21 cellular contexts compared by ENCODE assay signal in the genomic region with DNA sequence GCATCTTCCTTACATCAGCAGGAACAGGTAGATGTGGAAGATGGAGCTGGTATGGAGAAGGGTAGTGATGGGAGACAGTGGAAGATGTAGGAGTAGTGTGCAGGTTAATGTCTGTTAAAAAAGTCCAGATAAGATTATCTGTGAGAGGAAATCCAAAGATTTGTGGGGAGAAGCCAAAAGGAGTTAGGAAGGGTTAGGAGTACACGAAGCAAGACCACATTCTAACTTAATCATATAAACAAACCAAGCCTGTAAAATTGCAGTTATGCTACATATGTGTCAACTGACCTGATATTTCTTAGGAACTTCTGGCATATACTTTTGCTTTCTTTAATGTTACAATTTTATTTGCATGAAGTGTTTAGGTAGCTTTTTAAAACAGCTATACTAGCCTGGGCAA.
DNase-seq lines count a peak whose midpoint lies in the region; ATAC-seq and TF ChIP-seq lines count a peak whose summit lies in the region.
"Had no signal": no experiment of that assay in that cellular context is flagged by ENCODE, and none has a peak within 500 bp of the region (broad histone marks: within the 10 kb centered on the region; RNA-seq: fewer than 3 reads in every experiment).

No MANE protein-coding gene starts in this region.

- no peaks in the 10 kb centered on the region for H3K27me3 ChIP-seq in adipocyte (replicated peaks; ENCODE audit: control insufficient read depth, insufficient read depth, low read length)
- H3K27me3 ChIP-seq in esophagus squamous epithelium, result no peaks in the 10 kb centered on the region
- H3K27me3 ChIP-seq in trophoblast cell (ENCODE audit: insufficient read depth, low read length), result no peaks in the 10 kb centered on the region
- no peaks in the 10 kb centered on the region for H3K27me3 ChIP-seq in transverse colon
- H3K27me3 ChIP-seq: neutrophil had no signal

- H2AFZ ChIP-seq in trophoblast cell (ENCODE audit: insufficient read depth, low read length, poor library complexity), result no peak overlapping the region

- no peak overlapping the region for H3K23ac ChIP-seq in trophoblast cell (ENCODE audit: low read length)

- 50 to 71% methylated on average over 1 of the region's 1 CpG for WGBS in esophagus squamous epithelium, 2 donors
- no CpG with 5 or more reads among the region's 1 CpG for WGBS in trophoblast cell (ENCODE audit: extremely low coverage, insufficient coverage, insufficient read length)
- 46 to 50% methylated on average over 1 of the region's 1 CpG for WGBS in transverse colon (ENCODE audit: low coverage in 1 of 2), 2 donors

- no peak overlapping the region for H2BK120ac ChIP-seq in trophoblast cell (ENCODE audit: insufficient read depth, low read length, poor library complexity)

- H3K4me2 ChIP-seq in trophoblast cell (ENCODE audit: low read length), result no peak overlapping the region

- H4K8ac ChIP-seq in trophoblast cell (ENCODE audit: low read depth, low read length), result no peak overlapping the region

- TF ChIP-seq CTCF in esophagus squamous epithelium (IDR thresholded peaks at IDR 0.05) (no peak), transverse colon (IDR thresholded peaks at IDR 0.05) (no peak), RWPE1 (conservative IDR thresholded peaks at IDR 0.05; ENCODE audit: low read depth) (no peak)

- no peak for TF ChIP-seq EP300 in transverse colon (IDR thresholded peaks at IDR 0.05; ENCODE audit: low read depth)

- H3K9ac ChIP-seq in adipocyte (ENCODE audit: low read length), result no peak overlapping the region
- H3K9ac ChIP-seq in trophoblast cell (ENCODE audit: low read length), result no peak overlapping the region

- in situ Hi-C loops in transverse colon (cut with MboI; ENCODE audit: low pct_ligation_motif_present in 1 of 4, low pct_unique_long_range_greater_than_20kb in 1 of 4, low sequenced_read_pairs in 3 of 4), result no loop called here

- H3K79me2 ChIP-seq in trophoblast cell (ENCODE audit: control insufficient read depth, insufficient read depth, low read length, poor library complexity), result peaks cover 24% of the 10 kb centered on the region

- H2BK5ac ChIP-seq in trophoblast cell (ENCODE audit: low read depth, low read length, poor library complexity), result no peak overlapping the region

- DNase-seq in adipocyte (ENCODE audit: low read depth) (peak; percentile 17), esophagus squamous epithelium (lab: John Stamatoyannopoulos, UW) (no peak), trophoblast cell (no peak), transverse colon (no peak), RWPE1 (ENCODE audit: low spot score) (no peak), SW 1271 (lab: John Stamatoyannopoulos, UW) (no peak)
- no peak for DNase-seq in stimulated activated CD4-positive, alpha-beta T cell treated with anti-CD3 and anti-CD28 coated beads, Interleukin-12 subunit alpha, Interleukin-12 subunit beta, amount 100 ng/mL, for 4 hours
- DNase-seq: activated CD4-positive, alpha-beta T cell treated with anti-CD3 and anti-CD28 coated beads, Interleukin-2, amount 50 U/mL, for 4 hours; activated CD4-positive, CD25-positive, alpha-beta regulatory T cell; effector memory CD8-positive, alpha-beta T cell; islet precursor cell; lower lobe of right lung; NCI-H1105; NCI-H2029; NCI-H69; stimulated activated CD4-positive, alpha-beta T cell treated with anti-CD3 and anti-CD28 coated beads, Interleukin-2, amount 100 ng/mL, for 24 hours; T1000 had no signal

- POLR2A ChIA-PET in RWPE1 (lab: Yijun Ruan, JAX; ENCODE audit: low non-redundant PET), result no interaction called here

- no peak overlapping the region for H2BK12ac ChIP-seq in trophoblast cell (ENCODE audit: low read length)

- H3K36me3 ChIP-seq in adipocyte (ENCODE audit: control insufficient read depth, insufficient read depth, low read length, severe bottlenecking), result peaks cover 54% of the 10 kb centered on the region
- peaks cover 0 to 41% (median 0%) of the 10 kb centered on the region in 3 donors for H3K36me3 ChIP-seq in esophagus squamous epithelium
- peaks cover 6 to 23% of the 10 kb centered on the region in 2 experiments for H3K36me3 ChIP-seq in trophoblast cell (ENCODE audit: control insufficient read depth in 1 of 2, insufficient read depth in 2 of 2, low read length in 2 of 2)
- H3K36me3 ChIP-seq in transverse colon, result no peaks in the 10 kb centered on the region
- H3K36me3 ChIP-seq: lower lobe of right lung, neutrophil had no signal

- H3K18ac ChIP-seq in trophoblast cell (ENCODE audit: low read length), result no peak overlapping the region

- intact Hi-C loops in esophagus squamous epithelium (cut with DNase I), result loop anchor here (10.0 kb wide), 1 partner anchor 85 kb away; no protein-coding TSS in a partner anchor
- intact Hi-C loops in transverse colon (cut with DNase I; ENCODE audit: low total_unique reads), result loop anchor here (10.0 kb wide), 1 partner anchor 75 kb away; no protein-coding TSS in a partner anchor

- no peak overlapping the region for H3K14ac ChIP-seq in trophoblast cell (ENCODE audit: low read length)

- no peak overlapping the region for H3K4ac ChIP-seq in trophoblast cell (ENCODE audit: low read depth, low read length)

- peaks cover 81% of the 10 kb centered on the region for H3K4me1 ChIP-seq in adipocyte (ENCODE audit: control insufficient read depth, insufficient read depth, low read length)
- H3K4me1 ChIP-seq in esophagus squamous epithelium, result peaks cover 18 to 77% (median 42%) of the 10 kb centered on the region in 3 donors
- peaks cover 47 to 59% of the 10 kb centered on the region in 2 experiments for H3K4me1 ChIP-seq in trophoblast cell (ENCODE audit: control insufficient read depth in 1 of 2, insufficient read depth in 2 of 2, low read length in 2 of 2)
- H3K4me1 ChIP-seq in transverse colon, result peaks cover 13 to 48% (median 23%) of the 10 kb centered on the region in 4 donors

- no peak overlapping the region for H3K4me3 ChIP-seq in adipocyte (ENCODE audit: low read length)
- H3K4me3 ChIP-seq in esophagus squamous epithelium, result no peak overlapping the region
- no peak overlapping the region for H3K4me3 ChIP-seq in trophoblast cell (ENCODE audit: low read depth, low read length)
- H3K4me3 ChIP-seq in transverse colon, result no peak overlapping the region
- H3K4me3 ChIP-seq: lower lobe of right lung, skin epidermis had no signal

- TF ChIP-seq POLR2A in esophagus squamous epithelium (IDR thresholded peaks at IDR 0.05) (no peak), transverse colon (IDR thresholded peaks at IDR 0.05) (no peak)

- peaks cover 63% of the 10 kb centered on the region for H3K79me1 ChIP-seq in trophoblast cell (ENCODE audit: low read length)

- H2AK5ac ChIP-seq in trophoblast cell (ENCODE audit: low read length), result no peak overlapping the region

- ATAC-seq in HG03196 (IDR thresholded peaks at IDR 0.05; ENCODE audit: unreplicated experiment), result no peak
- ATAC-seq: activated naive CD4-positive, alpha-beta T cell treated with anti-CD3 and anti-CD28 coated beads, Interleukin-2, amount 50 U/mL, for 72 hours; effector memory CD8-positive, alpha-beta T cell; lower lobe of right lung had no signal

- H4K12ac ChIP-seq in trophoblast cell (ENCODE audit: low read depth, low read length), result no peak overlapping the region

- H4K91ac ChIP-seq in trophoblast cell (ENCODE audit: low read depth, low read length), result no peak overlapping the region

- no peaks in the 10 kb centered on the region for H3K9me3 ChIP-seq in adipocyte (ENCODE audit: control insufficient read depth, low read length)
- H3K9me3 ChIP-seq in esophagus squamous epithelium, result no peaks in the 10 kb centered on the region
- no peaks in the 10 kb centered on the region for H3K9me3 ChIP-seq in trophoblast cell (ENCODE audit: insufficient read depth, low read depth, low read length)
- no peaks in the 10 kb centered on the region for H3K9me3 ChIP-seq in transverse colon
- H3K9me3 ChIP-seq: lower lobe of right lung, neutrophil had no signal

- CTCF ChIA-PET in RWPE1 (lab: Yijun Ruan, JAX), result no interaction called here

- H3K27ac ChIP-seq in esophagus squamous epithelium (peak overlapping the region in 3 of 4 donors; percentile 12 to 52 (median 32)), trophoblast cell (ENCODE audit: low read depth, low read length) (peak overlapping the region; percentile 100), transverse colon (peak overlapping the region; percentile 35 to 90 (median 84)), RWPE1 (no peak overlapping the region)
- H3K27ac ChIP-seq: lower lobe of right lung, neutrophil had no signal
